In the genomic region with DNA sequence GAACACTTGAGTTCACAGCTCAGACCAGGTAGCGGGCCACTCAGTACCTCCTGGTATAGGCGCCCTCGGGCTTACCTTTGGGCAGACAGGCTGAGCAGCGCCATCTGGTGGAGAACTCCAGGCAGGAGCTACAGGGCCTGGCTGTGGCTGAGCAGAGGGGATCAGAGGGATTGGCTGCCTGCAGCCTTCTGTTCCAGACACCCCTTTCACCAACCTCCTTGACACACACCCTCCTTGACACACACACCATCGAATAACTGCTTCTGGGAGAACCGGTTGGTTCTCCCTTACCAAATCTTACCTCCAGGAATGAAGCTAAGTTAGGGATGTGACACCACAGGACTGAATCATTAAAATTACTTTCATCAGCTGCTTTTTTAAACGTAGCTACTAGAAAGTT, we compare ENCODE assay signal across 8 cellular contexts. TPM values are rescaled to one million over a fixed set of nuclear protein-coding genes. Genes with fewer than 3 reads are reported as not detected.
DNase-seq lines count a peak whose midpoint lies in the region; ATAC-seq and TF ChIP-seq lines count a peak whose summit lies in the region.

No MANE protein-coding gene starts in this region.

- DNase-seq in DND-41 (peak; percentile 81), HuH-7 (ENCODE audit: low spot score) (peak; percentile 82), epithelial cell of esophagus (ENCODE audit: low read depth) (peak; percentile 97), mucosa of descending colon (peak; percentile 77 to 90 (median 84))
- DNase-seq in activated CD8-positive, alpha-beta memory T cell treated with anti-CD3 and anti-CD28 coated beads, Interleukin-2, amount 50 U/mL, for 48 hours = peak; percentile 95
- peak; percentile 66 to 79 for DNase-seq in stimulated activated CD8-positive, alpha-beta memory T cell treated with anti-CD3 and anti-CD28 coated beads, Interleukin-7, amount 100 ng/mL, for 1 hour (ENCODE audit: low read depth in 2 of 2)

- H3K4me1 ChIP-seq in DND-41 (ENCODE audit: insufficient read depth, low read length) = no peaks in the 10 kb centered on the region
- H3K4me1 ChIP-seq in OCI-LY3 (ENCODE audit: low read length) = no peaks in the 10 kb centered on the region
- H3K4me1 ChIP-seq in mucosa of descending colon (ENCODE audit: low read depth) = no peaks in the 10 kb centered on the region

- H3K9me3 ChIP-seq in DND-41 (ENCODE audit: insufficient read depth, low read length, severe bottlenecking) = no peaks in the 10 kb centered on the region
- H3K9me3 ChIP-seq in OCI-LY3 (ENCODE audit: insufficient read depth, low read length) = no peaks in the 10 kb centered on the region
- no peaks in the 10 kb centered on the region for H3K9me3 ChIP-seq in mucosa of descending colon

- no peaks in the 10 kb centered on the region for H3K36me3 ChIP-seq in DND-41 (ENCODE audit: insufficient read depth, low read length)
- H3K36me3 ChIP-seq in OCI-LY3 (replicated peaks; ENCODE audit: low read depth, low read length) = no peaks in the 10 kb centered on the region
- H3K36me3 ChIP-seq in mucosa of descending colon (ENCODE audit: low read depth) = no peaks in the 10 kb centered on the region

- intact Hi-C loops in mucosa of descending colon (cut with DNase I, micrococcal nuclease) = no loop called here

- H3K9ac ChIP-seq in DND-41 (ENCODE audit: low read depth, low read length) = no peak overlapping the region
- H3K9ac ChIP-seq in OCI-LY3 (ENCODE audit: low read length) = no peak overlapping the region

- peak; percentile 100 for ATAC-seq in DND-41 (ENCODE audit: insufficient read depth, low read depth)
- peak; percentile 97 for ATAC-seq in mucosa of descending colon
- ATAC-seq in GM19324 (IDR thresholded peaks at IDR 0.05; ENCODE audit: low FRiP score, unreplicated experiment) = no peak

- H3K4me2 ChIP-seq in DND-41 (ENCODE audit: insufficient read depth, low read length) = no peak overlapping the region
- H3K4me2 ChIP-seq in OCI-LY3 (ENCODE audit: low read length) = no peak overlapping the region

- TF ChIP-seq CTCF in DND-41 (IDR thresholded peaks at IDR 0.05; ENCODE audit: borderline replicate concordance, extremely low read depth, low read length, poor library complexity, severe bottlenecking) (peak; percentile 95), OCI-LY3 (IDR thresholded peaks at IDR 0.05; ENCODE audit: low read depth, low read length) (peak; percentile 76), epithelial cell of esophagus (IDR thresholded peaks at IDR 0.05; ENCODE audit: insufficient read depth, low read depth, low read length, missing control alignments) (peak; percentile 93), mucosa of descending colon (IDR thresholded peaks at IDR 0.05) (peak; percentile 74)

- H3K27me3 ChIP-seq in DND-41 (ENCODE audit: insufficient read depth, low read length, poor library complexity) (peaks cover 4% of the 10 kb centered on the region), OCI-LY3 (ENCODE audit: low read depth, low read length) (peaks cover 11% of the 10 kb centered on the region; the same call in 1 of the 2 replicates)

- H4K20me1 ChIP-seq in DND-41 (ENCODE audit: insufficient read depth, low read length) = peaks cover 6% of the 10 kb centered on the region; the same call in 1 of the 2 replicates
- H4K20me1 ChIP-seq in OCI-LY3 (ENCODE audit: insufficient read depth, low read length) = no peaks in the 10 kb centered on the region

- H3K27ac ChIP-seq in DND-41 (ENCODE audit: low read length) = no peak overlapping the region
- no peak overlapping the region for H3K27ac ChIP-seq in OCI-LY3 (ENCODE audit: low read length)

- H3K79me2 ChIP-seq in DND-41 (ENCODE audit: insufficient read depth, low read length) (no peaks in the 10 kb centered on the region), OCI-LY3 (ENCODE audit: low read length) (no peaks in the 10 kb centered on the region)

- H2AFZ ChIP-seq in DND-41 (ENCODE audit: low read depth, low read length) (no peak overlapping the region), OCI-LY3 (ENCODE audit: low read depth, low read length) (no peak overlapping the region)

- H3K4me3 ChIP-seq in DND-41 (ENCODE audit: low read depth in 1 of 2, low read length in 2 of 2) = no peak overlapping the region
- H3K4me3 ChIP-seq in OCI-LY3 (ENCODE audit: low read length) = no peak overlapping the region
- no peak overlapping the region for H3K4me3 ChIP-seq in epithelial cell of esophagus (ENCODE audit: low read length)
- no peak overlapping the region for H3K4me3 ChIP-seq in mucosa of descending colon

RNA-seq across cellular contexts. Expression of a gene that starts 6.5 kb away (rescaled TPM):
- total RNA-seq in mucosa of descending colon = not detected

RNA-seq across cellular contexts. Expression of a gene that starts 15.0 kb away (rescaled TPM):
- total RNA-seq in mucosa of descending colon = 100 to 1,000 TPM in 2 of 3 donors, 10 to 100 TPM in 1; 72.9 to 137 (median 118) TPM

RNA-seq across cellular contexts. Expression of a gene that starts 44.6 kb away (rescaled TPM):
- total RNA-seq in mucosa of descending colon = 1 to 10 TPM in 1 of 3 donors, under 1 TPM in 1, not detected in 1; 0.19 to 1.0 TPM

RNA-seq across cellular contexts. Expression of a gene that starts 55.1 kb away (rescaled TPM):
- total RNA-seq in mucosa of descending colon = 100 to 1,000 TPM; 186 to 463 (median 271) TPM
